14 cellular contexts compared by ENCODE assay signal in the genomic region with DNA sequence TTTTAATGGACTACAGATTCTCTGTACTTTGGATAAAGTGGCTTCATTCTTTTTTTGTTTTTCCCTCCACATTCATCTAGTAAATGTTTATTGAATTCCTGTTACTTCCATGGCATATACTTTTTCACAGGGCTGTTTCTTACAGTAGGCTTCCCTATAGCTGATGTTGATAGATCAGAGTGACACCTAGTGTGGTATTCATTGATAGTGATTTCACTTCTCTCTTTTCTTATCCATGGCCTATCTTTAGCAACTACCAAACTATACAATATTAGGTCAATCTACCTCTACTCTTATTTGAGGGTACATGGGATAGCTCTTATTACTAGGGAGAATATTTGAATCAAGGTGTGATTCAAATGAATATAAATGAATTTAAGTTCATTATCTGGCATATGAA.
A peak's percentile ranks its signal among the peaks of the same experiment; 100 is the strongest.
DNase-seq lines count a peak whose midpoint lies in the region; ATAC-seq and TF ChIP-seq lines count a peak whose summit lies in the region.
"Had no signal": no experiment of that assay in that cellular context is flagged by ENCODE, and none has a peak within 500 bp of the region (broad histone marks: within the 10 kb centered on the region; RNA-seq: fewer than 3 reads in every experiment).

No MANE protein-coding gene starts in this region.

- DNase-seq in NCI-H1092 treated with DMSO at 0.1 percent for 48 hours (lab: John Stamatoyannopoulos, UW) (no peak), COLO829 (ENCODE audit: low spot score) (no peak), RWPE1 (ENCODE audit: low spot score) (no peak), HCEC 1CT (no peak)
- DNase-seq: naive B cell, NCI-H2029, NCI-H69, psoas muscle, T-cell had no signal

- CTCF ChIA-PET in RWPE1 (lab: Yijun Ruan, JAX) = interaction anchor here (0.5 to 0.6 kb wide), 2 partner anchors 153 to 1385 kb away, joined by 3 read pairs; no protein-coding TSS in a partner anchor

- no peak for TF ChIP-seq CTCF in RWPE1 (conservative IDR thresholded peaks at IDR 0.05; ENCODE audit: low read depth)

- ATAC-seq in GM18499 (IDR thresholded peaks at IDR 0.05; ENCODE audit: insufficient read depth, unreplicated experiment) = peak; percentile 75
- peak; percentile 89 for ATAC-seq in GM19372 (IDR thresholded peaks at IDR 0.05; ENCODE audit: low read depth, unreplicated experiment)
- peak; percentile 71 for ATAC-seq in HG02852 (IDR thresholded peaks at IDR 0.05; ENCODE audit: unreplicated experiment)
- ATAC-seq in HG03469 (IDR thresholded peaks at IDR 0.05; ENCODE audit: unreplicated experiment) = peak; percentile 76
- ATAC-seq: left lobe of liver, psoas muscle, T-cell had no signal

- POLR2A ChIA-PET in RWPE1 (lab: Yijun Ruan, JAX; ENCODE audit: low non-redundant PET) = no interaction called here

- H3K27ac ChIP-seq in RWPE1 = no peak overlapping the region
- H3K27ac ChIP-seq: psoas muscle had no signal
